Comparison of ENCODE assay signal across 10 cellular contexts in the genomic region with DNA sequence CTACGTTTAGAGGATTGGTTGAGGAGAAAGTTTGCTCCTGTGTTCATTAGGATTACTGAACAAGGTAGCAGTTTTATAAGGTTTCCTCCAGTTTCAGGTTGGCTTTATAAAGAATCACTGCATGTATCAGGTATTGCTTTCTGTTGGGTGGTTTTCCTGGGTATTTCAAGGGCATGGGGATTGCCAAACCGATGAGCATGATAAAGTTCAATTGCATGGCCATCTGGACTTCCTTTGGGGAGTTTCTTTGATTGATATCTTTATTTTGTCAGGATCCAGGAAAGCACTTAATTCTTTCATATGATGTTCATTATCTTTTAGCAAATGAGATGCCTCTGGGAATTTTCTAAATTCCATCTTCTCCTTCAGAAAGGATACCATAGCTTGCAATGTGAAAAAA. TPM values are rescaled to one million over a fixed set of nuclear protein-coding genes. Genes with fewer than 3 reads are reported as not detected.
"Had no signal": no experiment of that assay in that cellular context is flagged by ENCODE, and none has a peak within 500 bp of the region (broad histone marks: within the 10 kb centered on the region; RNA-seq: fewer than 3 reads in every experiment).

No MANE protein-coding gene starts in this region.

- H3K4me1 Mint-ChIP-seq: GM23338 had no signal

- H3K9me3 Mint-ChIP-seq: GM23338, H9 had no signal

- H3K4me3 Mint-ChIP-seq: GM23338, H9 had no signal

- H3K27ac Mint-ChIP-seq: GM23338, H9 had no signal

- ATAC-seq: GM23338, K562 had no signal

- FAIRE-seq: H1, H54, HTR-8/SVneo, K562 had no signal

- DNase-seq: H9, HCEC 1CT, IMR-90, KG1 had no signal

RNA-seq across cellular contexts. Expression of gene GABBR2, which starts 10.3 kb away (rescaled TPM):
- total RNA-seq: HT-29 had no signal
